In the genomic region with DNA sequence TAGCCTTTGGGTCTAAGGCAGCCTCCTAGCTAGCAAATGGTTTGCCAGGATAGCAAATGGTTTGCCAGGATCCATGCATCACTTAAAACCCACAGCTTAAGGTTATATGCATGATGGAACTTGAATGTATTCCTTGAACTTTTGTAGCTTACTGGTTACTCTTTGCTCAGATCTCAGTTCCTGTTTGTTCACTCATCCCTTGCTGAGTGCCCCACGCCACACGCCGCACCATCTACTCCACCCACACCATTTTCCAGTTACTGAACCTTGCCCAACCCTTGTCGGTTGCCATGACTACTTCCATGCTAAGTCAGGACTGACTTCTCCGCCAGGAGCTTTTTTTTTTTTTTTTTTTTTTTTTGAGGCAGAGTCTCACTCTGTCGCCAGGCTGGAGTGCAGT, we compare ENCODE assay signal across 9 cellular contexts. TPM values are rescaled to one million over a fixed set of nuclear protein-coding genes. Genes with fewer than 3 reads are reported as not detected.
DNase-seq lines count a peak whose midpoint lies in the region; ATAC-seq and TF ChIP-seq lines count a peak whose summit lies in the region.
"Had no signal": no experiment of that assay in that cellular context is flagged by ENCODE, and none has a peak within 500 bp of the region (broad histone marks: within the 10 kb centered on the region; RNA-seq: fewer than 3 reads in every experiment).

No MANE protein-coding gene starts in this region.

- H3K9ac ChIP-seq in PC-3 (ENCODE audit: low read length) = no peak overlapping the region

- H3K4me3 Mint-ChIP-seq in activated CD4-positive, alpha-beta memory T cell treated with anti-CD3 and anti-CD28 coated beads for 36 hours = no peak overlapping the region
- no peak overlapping the region for H3K4me3 Mint-ChIP-seq in activated CD4-positive, alpha-beta memory T cell treated with anti-CD3 and anti-CD28 coated beads, Interleukin-2, amount 10 ng/mL, durations not matched to agents 7 days and 5 days

- ATAC-seq in GM21717 (IDR thresholded peaks at IDR 0.05; ENCODE audit: unreplicated experiment) = peak; percentile 92
- no peak for ATAC-seq in body of pancreas
- no peak for ATAC-seq in PC-3

- H3K79me2 ChIP-seq in PC-3 (ENCODE audit: low read length) = no peaks in the 10 kb centered on the region

- no peaks in the 10 kb centered on the region for H3K27me3 ChIP-seq in body of pancreas
- H3K27me3 ChIP-seq in PC-3 (ENCODE audit: low read length) = no peaks in the 10 kb centered on the region

- H3K4me2 ChIP-seq in PC-3 (ENCODE audit: low read length) = no peak overlapping the region

- H3K4me3 ChIP-seq in body of pancreas (no peak overlapping the region), PC-3 (ENCODE audit: low read length) (no peak overlapping the region)

- TF ChIP-seq POLR2A in body of pancreas (IDR thresholded peaks at IDR 0.05) = no peak

- CTCF ChIA-PET in activated CD4-positive, alpha-beta memory T cell treated with anti-CD3 and anti-CD28 coated beads for 36 hours (lab: Charles Lee) = interaction anchor here (0.6 to 4.5 kb wide), 3 partner anchors 55 to 214 kb away, joined by 3 to 29 read pairs (median 3); no protein-coding TSS in a partner anchor
- CTCF ChIA-PET in activated CD4-positive, alpha-beta memory T cell treated with anti-CD3 and anti-CD28 coated beads, Interleukin-2, amount 10 ng/mL, durations not matched to agents 7 days and 5 days (lab: Charles Lee) = no interaction called here
- CTCF ChIA-PET in PC-3 (lab: Charles Lee) = no interaction called here

- no peak for TF ChIP-seq CTCF in body of pancreas (IDR thresholded peaks at IDR 0.05)
- TF ChIP-seq CTCF in PC-3 (conservative IDR thresholded peaks at IDR 0.05; ENCODE audit: low read depth, low read length) = no peak

- H4K20me1 ChIP-seq in PC-3 (ENCODE audit: low read length) = no peaks in the 10 kb centered on the region

- no peak overlapping the region for H3K27ac Mint-ChIP-seq in activated CD4-positive, alpha-beta memory T cell treated with anti-CD3 and anti-CD28 coated beads for 36 hours
- no peak overlapping the region for H3K27ac Mint-ChIP-seq in activated CD4-positive, alpha-beta memory T cell treated with anti-CD3 and anti-CD28 coated beads, Interleukin-2, amount 10 ng/mL, durations not matched to agents 7 days and 5 days

- H3K9me3 ChIP-seq in body of pancreas = no peaks in the 10 kb centered on the region
- no peaks in the 10 kb centered on the region for H3K9me3 ChIP-seq in PC-3 (ENCODE audit: low read length)

- no peaks in the 10 kb centered on the region for H3K36me3 Mint-ChIP-seq in activated CD4-positive, alpha-beta memory T cell treated with anti-CD3 and anti-CD28 coated beads for 36 hours
- no peaks in the 10 kb centered on the region for H3K36me3 Mint-ChIP-seq in activated CD4-positive, alpha-beta memory T cell treated with anti-CD3 and anti-CD28 coated beads, Interleukin-2, amount 10 ng/mL, durations not matched to agents 7 days and 5 days (ENCODE audit: low read depth)

- no peaks in the 10 kb centered on the region for H3K9me2 ChIP-seq in PC-3 (replicated peaks; ENCODE audit: low read length)

- peak; percentile 63 for DNase-seq in activated CD4-positive, alpha-beta memory T cell treated with anti-CD3 and anti-CD28 coated beads for 36 hours
- no peak for DNase-seq in activated CD4-positive, alpha-beta memory T cell treated with anti-CD3 and anti-CD28 coated beads, Interleukin-2, amount 10 ng/mL, durations not matched to agents 7 days and 5 days
- DNase-seq in HT-29 (ENCODE audit: low spot score) = peak; percentile 88
- DNase-seq in body of pancreas = peak in 3 of 4 donors; percentile 28 to 60 (median 44)
- peak; percentile 61 for DNase-seq in ureter (ENCODE audit: low spot score)
- DNase-seq in PC-3 = no peak
- no peak for DNase-seq in NCI-H1048 (lab: John Stamatoyannopoulos, UW)

- H3K9me3 Mint-ChIP-seq in activated CD4-positive, alpha-beta memory T cell treated with anti-CD3 and anti-CD28 coated beads for 36 hours = no peaks in the 10 kb centered on the region
- H3K9me3 Mint-ChIP-seq in activated CD4-positive, alpha-beta memory T cell treated with anti-CD3 and anti-CD28 coated beads, Interleukin-2, amount 10 ng/mL, durations not matched to agents 7 days and 5 days = no peaks in the 10 kb centered on the region

- no peak overlapping the region for H2AFZ ChIP-seq in PC-3 (ENCODE audit: low read length)

- WGBS in body of pancreas, 2 donors = 27 to 55% methylated on average over 4 to 6 of the region's 6 CpGs

- H3K27ac ChIP-seq in body of pancreas (no peak overlapping the region), PC-3 (ENCODE audit: low read length) (no peak overlapping the region)
- H3K27ac ChIP-seq: VCaP had no signal

- H3K4me1 ChIP-seq in body of pancreas = peaks cover 3% of the 10 kb centered on the region
- peaks cover 12% of the 10 kb centered on the region for H3K4me1 ChIP-seq in PC-3 (ENCODE audit: insufficient read depth, low read length)

- no peaks in the 10 kb centered on the region for H3F3A ChIP-seq in PC-3 (ENCODE audit: low read length, unreplicated experiment)

- no TSS peak for BruUV-seq in PC-3 (replicated peaks; lab: Mats Ljungman, UMichigan)

- peaks cover 3% of the 10 kb centered on the region for H3K27me3 Mint-ChIP-seq in activated CD4-positive, alpha-beta memory T cell treated with anti-CD3 and anti-CD28 coated beads for 36 hours
- peaks cover 7% of the 10 kb centered on the region for H3K27me3 Mint-ChIP-seq in activated CD4-positive, alpha-beta memory T cell treated with anti-CD3 and anti-CD28 coated beads, Interleukin-2, amount 10 ng/mL, durations not matched to agents 7 days and 5 days

- POLR2A ChIA-PET in activated CD4-positive, alpha-beta memory T cell treated with anti-CD3 and anti-CD28 coated beads for 36 hours (lab: Charles Lee) = interaction anchor here (0.5 to 0.6 kb wide), 2 partner anchors 35 to 132 kb away, joined by 3 read pairs; no protein-coding TSS in a partner anchor
- POLR2A ChIA-PET in activated CD4-positive, alpha-beta memory T cell treated with anti-CD3 and anti-CD28 coated beads, Interleukin-2, amount 10 ng/mL, durations not matched to agents 7 days and 5 days (lab: Charles Lee) = no interaction called here
- POLR2A ChIA-PET in PC-3 (lab: Charles Lee; ENCODE audit: unreplicated experiment) = no interaction called here

- H3K36me3 ChIP-seq in body of pancreas (replicated peaks in 1 of 2; ENCODE audit: insufficient read depth in 1 of 2, low read depth in 2 of 2) (no peaks in the 10 kb centered on the region), PC-3 (ENCODE audit: low read depth, low read length) (no peaks in the 10 kb centered on the region)

- peaks cover 6% of the 10 kb centered on the region for H3K4me1 Mint-ChIP-seq in activated CD4-positive, alpha-beta memory T cell treated with anti-CD3 and anti-CD28 coated beads for 36 hours (ENCODE audit: low read depth)
- H3K4me1 Mint-ChIP-seq in activated CD4-positive, alpha-beta memory T cell treated with anti-CD3 and anti-CD28 coated beads, Interleukin-2, amount 10 ng/mL, durations not matched to agents 7 days and 5 days = peaks cover 4% of the 10 kb centered on the region

- intact Hi-C loops in activated CD4-positive, alpha-beta memory T cell treated with anti-CD3 and anti-CD28 coated beads for 36 hours (cut with micrococcal nuclease) = loop anchor here (5.0 to 10.0 kb wide), 3 partner anchors 184 to 382 kb away; no protein-coding TSS in a partner anchor
- intact Hi-C loops in body of pancreas (cut with DNase I) (no loop called here), PC-3 (cut with micrococcal nuclease) (loop anchor here (10.0 kb wide), 1 partner anchor 56 kb away; no protein-coding TSS in a partner anchor)

RNA-seq across cellular contexts. Expression of gene XIAP, which starts 29.5 kb away (rescaled TPM):
- total RNA-seq in activated CD4-positive, alpha-beta memory T cell treated with anti-CD3 and anti-CD28 coated beads for 36 hours = 10 to 100 TPM; 33.9 to 36.1 TPM
- 10 to 100 TPM; 47.6 to 53.3 TPM for total RNA-seq in activated CD4-positive, alpha-beta memory T cell treated with anti-CD3 and anti-CD28 coated beads, Interleukin-2, amount 10 ng/mL, durations not matched to agents 7 days and 5 days
- 34.5 and 37.7 TPM in 2 replicates for total RNA-seq in HT-29 (2014; rRNA removed; shearing (Covaris generic))
- total RNA-seq in body of pancreas = 10 to 100 TPM; 20.4 to 22.1 TPM
- 66.6 TPM for total RNA-seq in ureter
- total RNA-seq in PC-3 (2014; rRNA removed) = 29.2 and 35.8 TPM in 2 replicates

Comparison
In these comparisons a context has a peak if more than half of its experiments do, and no peak if none do; other contexts are left out.
1. DNase-seq: peak in activated CD4-positive, alpha-beta memory T cell treated with anti-CD3 and anti-CD28 coated beads for 36 hours (single experiment), HT-29 (single experiment), body of pancreas (3 of 4) and ureter (single experiment); none in activated CD4-positive, alpha-beta memory T cell treated with anti-CD3 and anti-CD28 coated beads, Interleukin-2, amount 10 ng/mL, durations not matched to agents 7 days and 5 days (single experiment), PC-3 (single experiment) and NCI-H1048 (single experiment).